21 cellular contexts compared by ENCODE assay signal in the genomic region with DNA sequence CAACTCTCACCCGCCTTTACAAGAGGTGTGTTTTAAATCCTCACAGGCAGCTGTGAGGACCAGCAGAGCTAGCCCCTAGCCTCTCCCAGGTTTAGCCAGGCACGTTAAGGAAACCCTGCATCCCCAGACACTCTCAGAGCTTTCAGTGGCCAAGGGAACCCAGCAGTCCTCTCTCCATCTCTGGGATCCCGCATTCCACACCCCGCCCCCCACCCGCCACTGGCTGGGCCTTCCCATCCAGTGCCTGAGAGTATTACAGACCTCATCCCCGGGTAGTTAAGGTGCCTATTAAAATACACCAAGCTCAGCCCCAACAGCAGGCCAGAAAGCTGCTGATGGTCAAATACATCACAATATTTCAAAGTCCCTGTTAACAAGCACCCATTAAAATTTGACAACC.
DNase-seq lines count a peak whose midpoint lies in the region; ATAC-seq, FAIRE-seq and TF ChIP-seq lines count a peak whose summit lies in the region.
"Had no signal": no experiment of that assay in that cellular context is flagged by ENCODE, and none has a peak within 500 bp of the region (broad histone marks: within the 10 kb centered on the region; RNA-seq: fewer than 3 reads in every experiment).

No MANE protein-coding gene starts in this region.

- H3K27ac Mint-ChIP-seq in stimulated activated effector memory CD8-positive, alpha-beta T cell treated with anti-CD3 and anti-CD28 coated beads, Interleukin-12 subunit alpha, Interleukin-12 subunit beta, amount 100 ng/mL, for 72 hours = peak overlapping the region; percentile 64
- H3K27ac Mint-ChIP-seq: H9, HFFc6 had no signal

- peaks cover 60% of the 10 kb centered on the region for H3K4me1 ChIP-seq in BLaER1
- peaks cover 10% of the 10 kb centered on the region for H3K4me1 ChIP-seq in NT2/D1 (ENCODE audit: insufficient read depth, insufficient read length)
- H3K4me1 ChIP-seq in H1 (replicated peaks in 1 of 4; ENCODE audit: control insufficient read depth in 3 of 4, insufficient read depth in 4 of 4, low read length in 3 of 4) = peaks cover 0 to 7% (median 5%) of the 10 kb centered on the region in 4 experiments; a peak in 3 of 7 replicates
- no peaks in the 10 kb centered on the region for H3K4me1 ChIP-seq in breast epithelium

- H3K4me1 Mint-ChIP-seq in stimulated activated effector memory CD8-positive, alpha-beta T cell treated with anti-CD3 and anti-CD28 coated beads, Interleukin-12 subunit alpha, Interleukin-12 subunit beta, amount 100 ng/mL, for 72 hours = no peaks in the 10 kb centered on the region
- H3K4me1 Mint-ChIP-seq: CD4-positive, CD25-positive, alpha-beta regulatory T cell had no signal

- H2BK120ac ChIP-seq in H1 (replicated peaks; ENCODE audit: low read depth, low read length) = no peak overlapping the region

- H2BK5ac ChIP-seq in H1 (ENCODE audit: low read depth, low read length) = no peak overlapping the region

- H3K56ac ChIP-seq in H1 (replicated peaks; ENCODE audit: insufficient read length, low read depth, low read length) = no peak overlapping the region

- H2BK12ac ChIP-seq in H1 (ENCODE audit: low read depth, low read length) = no peak overlapping the region

- CTCF ChIA-PET in H1 (lab: Charles Lee; ENCODE audit: partially characterized antibody) = interaction anchor here (0.6 to 4.7 kb wide), 2 partner anchors 12 to 13 kb away, joined by 3 to 28 read pairs; no protein-coding TSS in a partner anchor

- no peak overlapping the region for H3K14ac ChIP-seq in H1 (ENCODE audit: insufficient read length)

- H3K18ac ChIP-seq in H1 (ENCODE audit: extremely low read depth, low read length) = no peak overlapping the region

- no peak overlapping the region for H4K5ac ChIP-seq in H1 (ENCODE audit: insufficient read length, low read depth, low read length)

- TF ChIP-seq POLR2A in H1 (IDR thresholded peaks at IDR 0.05; ENCODE audit: control extremely low read depth in 1 of 2, low read depth in 2 of 2, low read length in 2 of 2) (no peak), breast epithelium (IDR thresholded peaks at IDR 0.05) (no peak)

- TF ChIP-seq CTCF in H1 (IDR thresholded peaks at IDR 0.05; ENCODE audit: control extremely low read depth in 1 of 3, insufficient read depth in 1 of 3, low read depth in 1 of 3, low read length in 3 of 3) (no peak), breast epithelium (IDR thresholded peaks at IDR 0.05) (no peak)

- H3K36me3 Mint-ChIP-seq in stimulated activated effector memory CD8-positive, alpha-beta T cell treated with anti-CD3 and anti-CD28 coated beads, Interleukin-12 subunit alpha, Interleukin-12 subunit beta, amount 100 ng/mL, for 72 hours = no peaks in the 10 kb centered on the region
- H3K36me3 Mint-ChIP-seq: CD4-positive, CD25-positive, alpha-beta regulatory T cell had no signal

- H3K9ac ChIP-seq in BLaER1 (no peak overlapping the region), NT2/D1 (ENCODE audit: insufficient read length, low read depth) (peak overlapping the region; percentile 32), H1 (replicated peaks in 1 of 4; ENCODE audit: extremely low read depth in 1 of 4, low read depth in 3 of 4, low read length in 3 of 4) (no peak overlapping the region)

- H3K9me3 Mint-ChIP-seq in stimulated activated effector memory CD8-positive, alpha-beta T cell treated with anti-CD3 and anti-CD28 coated beads, Interleukin-12 subunit alpha, Interleukin-12 subunit beta, amount 100 ng/mL, for 72 hours = no peaks in the 10 kb centered on the region
- H3K9me3 Mint-ChIP-seq: CD4-positive, CD25-positive, alpha-beta regulatory T cell; HFFc6 had no signal

- no peak overlapping the region for H3K4me3 ChIP-seq in BLaER1
- H3K4me3 ChIP-seq in NT2/D1 (ENCODE audit: insufficient read length, low read depth) = no peak overlapping the region
- no peak overlapping the region for H3K4me3 ChIP-seq in H1 (ENCODE audit: extremely low read depth in 1 of 4, insufficient read depth in 2 of 4, low read depth in 3 of 4, low read length in 4 of 4)
- H3K4me3 ChIP-seq in breast epithelium = no peak overlapping the region
- H3K4me3 ChIP-seq: MG63 had no signal

- no peak overlapping the region for H3K23ac ChIP-seq in H1 (ENCODE audit: insufficient read length)

- H3K36me3 ChIP-seq in BLaER1 = no peaks in the 10 kb centered on the region
- H3K36me3 ChIP-seq in NT2/D1 (ENCODE audit: insufficient read depth, insufficient read length, low read length) = no peaks in the 10 kb centered on the region
- H3K36me3 ChIP-seq in H1 (ENCODE audit: control insufficient read depth in 2 of 4, insufficient read depth in 4 of 4, low read length in 3 of 4) = no peaks in the 10 kb centered on the region; a peak in 1 of 8 replicates
- H3K36me3 ChIP-seq in breast epithelium = no peaks in the 10 kb centered on the region
- H3K36me3 ChIP-seq: MG63 had no signal

- no peaks in the 10 kb centered on the region for H3K9me3 ChIP-seq in BLaER1
- H3K9me3 ChIP-seq in NT2/D1 (ENCODE audit: insufficient read depth, low read length) = peaks cover 4% of the 10 kb centered on the region; the same call in 1 of the 2 replicates
- no peaks in the 10 kb centered on the region for H3K9me3 ChIP-seq in H1 (ENCODE audit: insufficient read depth in 2 of 2, low read depth in 1 of 2, low read length in 1 of 2)
- H3K9me3 ChIP-seq in breast epithelium = no peaks in the 10 kb centered on the region
- H3K9me3 ChIP-seq: MG63 had no signal

- no peak for ATAC-seq in stimulated activated effector memory CD8-positive, alpha-beta T cell treated with anti-CD3 and anti-CD28 coated beads, Interleukin-12 subunit alpha, Interleukin-12 subunit beta, amount 100 ng/mL, for 72 hours

- no peak overlapping the region for H4K8ac ChIP-seq in H1 (ENCODE audit: extremely low read depth, insufficient read depth, low read length)

- H3K4ac ChIP-seq in H1 (replicated peaks; ENCODE audit: insufficient read length, low read depth, low read length) = no peak overlapping the region

- intact Hi-C loops in breast epithelium (cut with DNase I; ENCODE audit: low total_unique reads) = no loop called here

- H3K27ac ChIP-seq in BLaER1 (no peak overlapping the region), H1 (ENCODE audit: low read depth, low read length) (no peak overlapping the region), breast epithelium (peak overlapping the region in 1 of 2 donors; percentile 55)
- H3K27ac ChIP-seq: RWPE1 had no signal

- no peak overlapping the region for H4K91ac ChIP-seq in H1 (replicated peaks; ENCODE audit: insufficient read length, low read length)

- no peak overlapping the region for H2BK15ac ChIP-seq in H1 (ENCODE audit: low read length)

- H3K4me2 ChIP-seq in BLaER1 (peak overlapping the region; percentile 62; the same call in 1 of the 2 replicates), H1 (ENCODE audit: insufficient read depth in 1 of 2, low read depth in 2 of 2, low read length in 2 of 2) (peak overlapping the region in 1 of 2 experiments; percentile 24; a peak in 2 of 4 replicates)

- H3K27me3 ChIP-seq in BLaER1 = 0 out of 2 replicates have a peak, but pooled peaks cover 2% of the 10 kb centered on the region
- H3K27me3 ChIP-seq in NT2/D1 (ENCODE audit: insufficient read depth, insufficient read length) = no peaks in the 10 kb centered on the region
- H3K27me3 ChIP-seq in H1 (replicated peaks in 1 of 4; ENCODE audit: control insufficient read depth in 3 of 4, extremely low read depth in 1 of 4, insufficient read depth in 3 of 4, low read length in 3 of 4) = 0 out of 7 replicates have a peak, but pooled peaks cover 0 to 2% (median 0%) of the 10 kb centered on the region in 4 experiments
- peaks cover 0 to 59% of the 10 kb centered on the region in 2 donors for H3K27me3 ChIP-seq in breast epithelium
- H3K27me3 ChIP-seq: MG63 had no signal

- no peak overlapping the region for H2AFZ ChIP-seq in H1 (ENCODE audit: low read length)

- no peak for TF ChIP-seq RAD21 in H1 (IDR thresholded peaks at IDR 0.05 in 1 of 2, conservative IDR thresholded peaks at IDR 0.05 in 1 of 2; ENCODE audit: low read depth in 2 of 2, low read length in 2 of 2)

- H3K23me2 ChIP-seq in H1 (ENCODE audit: low read depth, low read length) = no peaks in the 10 kb centered on the region

- H4K20me1 ChIP-seq in BLaER1 (no peaks in the 10 kb centered on the region), H1 (replicated peaks in 1 of 2; ENCODE audit: control insufficient read depth in 1 of 2, insufficient read depth in 2 of 2, low read length in 2 of 2) (no peaks in the 10 kb centered on the region)

- H3K79me1 ChIP-seq in H1 (ENCODE audit: low read depth, low read length) = no peaks in the 10 kb centered on the region

- H3K4me3 Mint-ChIP-seq in stimulated activated effector memory CD8-positive, alpha-beta T cell treated with anti-CD3 and anti-CD28 coated beads, Interleukin-12 subunit alpha, Interleukin-12 subunit beta, amount 100 ng/mL, for 72 hours = no peak overlapping the region
- H3K4me3 Mint-ChIP-seq: CD4-positive, CD25-positive, alpha-beta regulatory T cell; H9; HFFc6 had no signal

- H2BK20ac ChIP-seq in H1 (ENCODE audit: low read length) = no peak overlapping the region

- H2AK5ac ChIP-seq in H1 (ENCODE audit: low read depth, low read length) = no peak overlapping the region

- peak; percentile 79 for FAIRE-seq in H1 (lab: Jason Lieb, UNC)
- FAIRE-seq: A204.1 had no signal

- TF ChIP-seq EP300 in H1 (IDR thresholded peaks at IDR 0.05; ENCODE audit: borderline replicate concordance in 1 of 2, low read depth in 2 of 2, low read length in 2 of 2) = no peak

- H3K79me2 ChIP-seq in H1 (ENCODE audit: control insufficient read depth in 1 of 2, insufficient read depth in 2 of 2, low read length in 2 of 2) = no peaks in the 10 kb centered on the region

- DNase-seq in NT2/D1 (ENCODE audit: low read depth, low spot score) = no peak
- no peak for DNase-seq in H1 (ENCODE audit: low read depth in 1 of 2, low spot score in 2 of 2)
- no peak for DNase-seq in stimulated activated effector memory CD8-positive, alpha-beta T cell treated with anti-CD3 and anti-CD28 coated beads, Interleukin-12 subunit alpha, Interleukin-12 subunit beta, amount 100 ng/mL, for 72 hours (ENCODE audit: low spot score in 2 of 2)
- no peak for DNase-seq in breast epithelium (ENCODE audit: low spot score in 2 of 2)
- no peak for DNase-seq in NCI-H748 (lab: John Stamatoyannopoulos, UW; ENCODE audit: unreplicated experiment)
- no peak for DNase-seq in OCI-M1 (lab: John Stamatoyannopoulos, UW)
- DNase-seq: CD4-positive, CD25-positive, alpha-beta regulatory T cell; DMS79 treated with DMSO at 0.1 percent for 48 hours; H9; HFFc6; MG63; NCI-H1417; NCI-H187 treated with DMSO at 0.1 percent for 48 hours; NCI-H2107; NCI-H2227 treated with DMSO at 0.1 percent for 48 hours; NCI-H510A; SHP77 treated with DMSO at 0.1 percent for 48 hours; T-helper 1 cell had no signal

- POLR2A ChIA-PET in H1 (lab: Charles Lee; ENCODE audit: partially characterized antibody) = interaction anchor here (0.8 to 3.8 kb wide), 3 partner anchors 9 to 25 kb away, joined by 4 to 15 read pairs (median 4); no protein-coding TSS in a partner anchor

- WGBS in H1 (ENCODE audit: extremely low coverage in 1 of 2, insufficient coverage in 1 of 2, insufficient read length in 1 of 2, insufficient replicate concordance in 2 of 2, low coverage in 1 of 2, low lambda C conversion rate in 2 of 2, missing lambda C conversion rate in 1 of 2), 2 experiments = 71% methylated on average over 1 of the region's 6 CpGs; no CpG with 5 or more reads in 1 of the 2 experiments

TF ChIP-seq in H1, 55 proteins besides CTCF, POLR2A, EP300 and RAD21 (continues in another document):
- no peak for TF ChIP-seq TAF1 (IDR thresholded peaks at IDR 0.05; ENCODE audit: low read depth, low read length)
- TF ChIP-seq CBX5 (IDR thresholded peaks at IDR 0.05; ENCODE audit: low read depth, low read length) = no peak
